9 cellular contexts compared by ENCODE assay signal in genomic region chr1:12405325-12406217, GRCh38.
DNase-seq lines count a peak whose midpoint lies in the region; ATAC-seq and TF ChIP-seq lines count a peak whose summit lies in the region.
"Had no signal": no experiment of that assay in that cellular context is flagged by ENCODE, and none has a peak within 500 bp of the region (broad histone marks: within the 10 kb centered on the region; RNA-seq: fewer than 3 reads in every experiment).

No MANE protein-coding gene starts in this region.

- H3K27ac ChIP-seq in sigmoid colon = peak overlapping the region; percentile 75 to 82 (median 80)

- no peak for TF ChIP-seq EP300 in sigmoid colon (IDR thresholded peaks at IDR 0.05)

- H3K27me3 Mint-ChIP-seq in activated naive CD8-positive, alpha-beta T cell treated with anti-CD3 and anti-CD28 coated beads, Interleukin-2, amount 50 U/mL, for 24 hours = no peaks in the 10 kb centered on the region
- no peaks in the 10 kb centered on the region for H3K27me3 Mint-ChIP-seq in effector memory CD8-positive, alpha-beta T cell
- H3K27me3 Mint-ChIP-seq: activated B cell treated with CpG ODN at 0.5 μM for 24 hours had no signal

- H3K9me3 Mint-ChIP-seq in activated naive CD8-positive, alpha-beta T cell treated with anti-CD3 and anti-CD28 coated beads, Interleukin-2, amount 50 U/mL, for 24 hours = peaks cover 12% of the 10 kb centered on the region
- H3K9me3 Mint-ChIP-seq in effector memory CD8-positive, alpha-beta T cell = no peaks in the 10 kb centered on the region

- peaks cover 0 to 60% (median 56%) of the 10 kb centered on the region in 4 donors for H3K4me1 ChIP-seq in sigmoid colon

- H3K36me3 Mint-ChIP-seq in activated naive CD8-positive, alpha-beta T cell treated with anti-CD3 and anti-CD28 coated beads, Interleukin-2, amount 50 U/mL, for 24 hours (ENCODE audit: low read depth) = peaks cover 44% of the 10 kb centered on the region
- peaks cover 27% of the 10 kb centered on the region for H3K36me3 Mint-ChIP-seq in effector memory CD8-positive, alpha-beta T cell (ENCODE audit: insufficient read depth)

- no peaks in the 10 kb centered on the region for H3K9me3 ChIP-seq in sigmoid colon

- TF ChIP-seq CTCF in sigmoid colon (IDR thresholded peaks at IDR 0.05) = no peak

- peaks cover 45% of the 10 kb centered on the region for H3K4me1 Mint-ChIP-seq in activated naive CD8-positive, alpha-beta T cell treated with anti-CD3 and anti-CD28 coated beads, Interleukin-2, amount 50 U/mL, for 24 hours
- H3K4me1 Mint-ChIP-seq in effector memory CD8-positive, alpha-beta T cell (ENCODE audit: low read depth in 2 of 2) = peaks cover 2 to 10% of the 10 kb centered on the region in 2 donors

- intact Hi-C loops in left cardiac atrium (cut with DNase I) (loop anchor here (2.0 to 10.0 kb wide), 3 partner anchors 139 to 213 kb away; partner anchors contain the start of gene DHRS3 (in 2 of the 2)), sigmoid colon (cut with DNase I) (loop anchor here (2.0 to 5.0 kb wide), 2 partner anchors 55 to 72 kb away; no protein-coding TSS in a partner anchor)

- no peak for TF ChIP-seq POLR2A in sigmoid colon (IDR thresholded peaks at IDR 0.05)

- H3K36me3 ChIP-seq in sigmoid colon = peaks cover 0 to 37% (median 17%) of the 10 kb centered on the region in 4 donors

- H3K4me3 Mint-ChIP-seq in activated naive CD8-positive, alpha-beta T cell treated with anti-CD3 and anti-CD28 coated beads, Interleukin-2, amount 50 U/mL, for 24 hours = no peak overlapping the region
- no peak overlapping the region for H3K4me3 Mint-ChIP-seq in effector memory CD8-positive, alpha-beta T cell
- H3K4me3 Mint-ChIP-seq: activated B cell treated with CpG ODN at 0.5 μM for 24 hours had no signal

- H3K4me3 ChIP-seq in sigmoid colon = no peak overlapping the region

- WGBS in sigmoid colon, 2 donors = 35 to 73% methylated on average over 9 of the region's 9 CpGs

- no peaks in the 10 kb centered on the region for H3K27me3 ChIP-seq in sigmoid colon

- no peak for ATAC-seq in activated naive CD8-positive, alpha-beta T cell treated with anti-CD3 and anti-CD28 coated beads, Interleukin-2, amount 50 U/mL, for 24 hours
- peak; percentile 14 to 50 for ATAC-seq in left cardiac atrium
- ATAC-seq in effector memory CD8-positive, alpha-beta T cell (replicated peaks) = no peak
- ATAC-seq in GM18511 (IDR thresholded peaks at IDR 0.05; ENCODE audit: unreplicated experiment) = no peak

- DNase-seq in H4 (ENCODE audit: low spot score) (peak; percentile 23), left cardiac atrium (peak; percentile 61), sigmoid colon (peak; percentile 72)
- no peak for DNase-seq in activated naive CD8-positive, alpha-beta T cell treated with anti-CD3 and anti-CD28 coated beads, Interleukin-2, amount 50 U/mL, for 24 hours
- DNase-seq in effector memory CD8-positive, alpha-beta T cell = no peak
- no peak for DNase-seq in stimulated activated CD4-positive, alpha-beta T cell treated with anti-CD3 and anti-CD28 coated beads, Interleukin-2, amount 100 ng/mL, for 48 hours
- no peak for DNase-seq in stimulated activated CD8-positive, alpha-beta memory T cell treated with anti-CD3 and anti-CD28 coated beads, Interleukin-4, amount 100 ng/mL, for 48 hours
- DNase-seq: activated B cell treated with CpG ODN at 0.5 μM for 24 hours had no signal

- H3K27ac Mint-ChIP-seq in activated naive CD8-positive, alpha-beta T cell treated with anti-CD3 and anti-CD28 coated beads, Interleukin-2, amount 50 U/mL, for 24 hours = peak overlapping the region; percentile 18
- H3K27ac Mint-ChIP-seq in effector memory CD8-positive, alpha-beta T cell = no peak overlapping the region
- H3K27ac Mint-ChIP-seq: activated B cell treated with CpG ODN at 0.5 μM for 24 hours had no signal

Comparison
In these comparisons a context has a peak if more than half of its experiments do, and no peak if none do; other contexts are left out.
1. DNase-seq: peak in H4 (single experiment), left cardiac atrium (single experiment) and sigmoid colon (single experiment); none in activated naive CD8-positive, alpha-beta T cell treated with anti-CD3 and anti-CD28 coated beads, Interleukin-2, amount 50 U/mL, for 24 hours (single experiment), effector memory CD8-positive, alpha-beta T cell (0 of 3), stimulated activated CD4-positive, alpha-beta T cell treated with anti-CD3 and anti-CD28 coated beads, Interleukin-2, amount 100 ng/mL, for 48 hours (0 of 2) and stimulated activated CD8-positive, alpha-beta memory T cell treated with anti-CD3 and anti-CD28 coated beads, Interleukin-4, amount 100 ng/mL, for 48 hours (single experiment).
2. ATAC-seq: peak in left cardiac atrium (2 of 2); none in activated naive CD8-positive, alpha-beta T cell treated with anti-CD3 and anti-CD28 coated beads, Interleukin-2, amount 50 U/mL, for 24 hours (single experiment), effector memory CD8-positive, alpha-beta T cell (single experiment) and GM18511 (single experiment).